In genomic region chr11:21771097-21771496, GRCh38 we compare ENCODE assay signal across 22 cellular contexts.
A peak's percentile ranks its signal among the peaks of the same experiment; 100 is the strongest.
DNase-seq lines count a peak whose midpoint lies in the region; ATAC-seq and TF ChIP-seq lines count a peak whose summit lies in the region.
"Had no signal": no experiment of that assay in that cellular context is flagged by ENCODE, and none has a peak within 500 bp of the region (broad histone marks: within the 10 kb centered on the region; RNA-seq: fewer than 3 reads in every experiment).

No MANE protein-coding gene starts in this region.

- H3K27ac ChIP-seq in esophagus squamous epithelium: no peak overlapping the region
- H3K27ac ChIP-seq: ascending aorta, esophagus muscularis mucosa, gastrocnemius medialis, tibial artery had no signal

- no peak for TF ChIP-seq POLR2A in esophagus squamous epithelium (IDR thresholded peaks at IDR 0.05)

- intact Hi-C loops in esophagus squamous epithelium (cut with DNase I): no loop called here

- H3K4me3 ChIP-seq in epithelial cell of esophagus (ENCODE audit: low read length): no peak overlapping the region
- H3K4me3 ChIP-seq in esophagus squamous epithelium: no peak overlapping the region
- H3K4me3 ChIP-seq: ascending aorta, esophagus muscularis mucosa, gastrocnemius medialis, tibial artery had no signal

- no peaks in the 10 kb centered on the region for H3K27me3 ChIP-seq in esophagus squamous epithelium
- H3K27me3 ChIP-seq: ascending aorta, esophagus muscularis mucosa, gastrocnemius medialis, tibial artery had no signal

- DNase-seq in DMS79 treated with DMSO at 0.1 percent for 48 hours (lab: John Stamatoyannopoulos, UW) (peak; percentile 2), DMS79 (lab: John Stamatoyannopoulos, UW) (no peak), NCI-H69 (lab: John Stamatoyannopoulos, UW) (peak; percentile 50), epithelial cell of esophagus (ENCODE audit: low read depth) (peak; percentile 28), putamen (ENCODE audit: low spot score) (peak; percentile 28), esophagus squamous epithelium (lab: John Stamatoyannopoulos, UW) (no peak), GM13977 (ENCODE audit: low spot score) (no peak)
- DNase-seq: 8988T; activated CD4-positive, alpha-beta T cell treated with anti-CD3 and anti-CD28 coated beads for 36 hours; activated CD8-positive, alpha-beta T cell treated with anti-CD3 and anti-CD28 coated beads, Interleukin-2, amount 10 ng/mL, durations not matched to agents 7 days and 5 days; CD4-positive, alpha-beta T cell; central memory CD4-positive, alpha-beta T cell; endodermal cell; gastrocnemius medialis; naive thymus-derived CD8-positive, alpha-beta T cell; NCI-H2171; NCI-H526; stimulated activated naive CD8-positive, alpha-beta T cell treated with anti-CD3 and anti-CD28 coated beads, Interleukin-15, Interleukin-2, amounts not matched to agents 100 U/mL and 50 U/mL, for 24 hours; tibial artery had no signal

- TF ChIP-seq CTCF in epithelial cell of esophagus (IDR thresholded peaks at IDR 0.05; ENCODE audit: insufficient read depth, low read depth, low read length, missing control alignments) (no peak), esophagus squamous epithelium (IDR thresholded peaks at IDR 0.05) (no peak), GM13977 (IDR thresholded peaks at IDR 0.05; ENCODE audit: extremely low read depth, insufficient read depth, missing control alignments) (no peak)

- ATAC-seq in GM21723 (IDR thresholded peaks at IDR 0.05; ENCODE audit: unreplicated experiment): no peak
- ATAC-seq: activated CD4-positive, alpha-beta T cell treated with anti-CD3 and anti-CD28 coated beads for 36 hours; activated CD8-positive, alpha-beta T cell treated with anti-CD3 and anti-CD28 coated beads, Interleukin-2, amount 10 ng/mL, durations not matched to agents 7 days and 5 days; gastrocnemius medialis; naive thymus-derived CD8-positive, alpha-beta T cell; stimulated activated naive CD8-positive, alpha-beta T cell treated with anti-CD3 and anti-CD28 coated beads, Interleukin-15, Interleukin-2, amounts not matched to agents 100 U/mL and 50 U/mL, for 24 hours had no signal

- no peaks in the 10 kb centered on the region for H3K36me3 ChIP-seq in esophagus squamous epithelium
- H3K36me3 ChIP-seq: ascending aorta, esophagus muscularis mucosa, gastrocnemius medialis, tibial artery had no signal

- H3K9me3 ChIP-seq in esophagus squamous epithelium: peaks cover 0 to 4% (median 0%) of the 10 kb centered on the region in 3 donors
- H3K9me3 ChIP-seq: ascending aorta, gastrocnemius medialis, tibial artery had no signal

- 0 to 29% methylated on average over 1 of the region's 1 CpG for WGBS in esophagus squamous epithelium, 2 donors

- in situ Hi-C loops in GM13977 (cut with MboI; ENCODE audit: low pct_unique_long_range_greater_than_20kb, low sequenced_read_pairs, unreplicated experiment): no loop called here

- H3K4me1 ChIP-seq in esophagus squamous epithelium: no peaks in the 10 kb centered on the region
- H3K4me1 ChIP-seq: ascending aorta, esophagus muscularis mucosa had no signal

Comparison
In these comparisons a context has a peak if more than half of its experiments do, and no peak if none do; other contexts are left out.
1. DNase-seq: peak in DMS79 treated with DMSO at 0.1 percent for 48 hours (single experiment), NCI-H69 (single experiment), epithelial cell of esophagus (single experiment) and putamen (single experiment); none in DMS79 (single experiment), esophagus squamous epithelium (single experiment) and GM13977 (single experiment).